Comparison of ENCODE assay signal across 16 cellular contexts in the genomic region with DNA sequence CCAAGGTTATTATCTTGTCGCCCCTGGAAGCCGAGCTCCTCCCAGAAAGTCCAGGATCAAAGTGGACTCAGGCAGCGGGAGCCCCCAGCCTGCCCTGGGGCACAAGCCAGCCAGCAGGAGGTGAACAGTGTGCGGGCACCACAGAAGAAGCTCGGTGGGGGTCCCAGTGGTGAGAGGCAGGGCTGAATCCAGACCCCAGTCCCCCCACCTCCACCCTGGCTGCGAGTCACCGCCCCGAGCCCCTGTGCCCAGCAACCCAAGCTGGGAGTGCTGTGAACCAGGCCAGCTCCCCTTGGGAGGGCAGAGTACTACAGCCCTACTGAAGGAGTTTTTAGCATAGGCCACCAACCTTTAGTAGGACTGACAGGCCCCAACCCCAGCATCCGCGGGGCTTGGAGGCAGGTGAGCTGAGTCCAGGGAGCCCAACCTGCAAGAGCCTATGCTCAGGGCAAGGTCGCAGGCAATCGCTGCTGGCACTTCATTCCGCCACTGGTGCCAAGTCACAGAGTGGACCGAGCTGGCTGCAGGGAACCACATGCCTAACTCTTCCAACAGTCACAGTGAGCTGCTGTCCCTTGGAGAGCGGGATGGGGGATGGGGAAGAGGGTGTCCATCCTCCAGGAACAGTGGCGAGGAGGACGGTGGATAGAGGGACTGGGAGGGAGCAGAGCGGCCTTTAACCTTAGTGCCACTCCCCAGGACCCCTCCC. TPM values are rescaled to one million over a fixed set of nuclear protein-coding genes. Genes with fewer than 3 reads are reported as not detected.
DNase-seq lines count a peak whose midpoint lies in the region; ATAC-seq and TF ChIP-seq lines count a peak whose summit lies in the region.
"Had no signal": no experiment of that assay in that cellular context is flagged by ENCODE, and none has a peak within 500 bp of the region (broad histone marks: within the 10 kb centered on the region; RNA-seq: fewer than 3 reads in every experiment).

No MANE protein-coding gene starts in this region.

- TF ChIP-seq CTCF in right atrium auricular region (IDR thresholded peaks at IDR 0.05) = no peak
- no peak for TF ChIP-seq CTCF in left ventricle myocardium inferior (IDR thresholded peaks at IDR 0.05; ENCODE audit: borderline replicate concordance)
- TF ChIP-seq CTCF in type B pancreatic cell (conservative IDR thresholded peaks at IDR 0.05) = no peak
- TF ChIP-seq CTCF in Calu3 (IDR thresholded peaks at IDR 0.05; ENCODE audit: unreplicated experiment) = no peak

- peak; percentile 91 for ATAC-seq in Right ventricle myocardium inferior
- ATAC-seq in activated CD8-positive, alpha-beta T cell treated with anti-CD3 and anti-CD28 coated beads, Interleukin-2, amount 10 ng/mL, durations not matched to agents 7 days and 5 days = no peak

- POLR2A ChIA-PET in activated CD8-positive, alpha-beta T cell treated with anti-CD3 and anti-CD28 coated beads, Interleukin-2, amount 10 ng/mL, durations not matched to agents 7 days and 5 days (lab: Charles Lee) = no interaction called here

- no peak overlapping the region for H3K18ac ChIP-seq in mesendoderm (ENCODE audit: low read length)

- H3K27ac ChIP-seq in right atrium auricular region (no peak overlapping the region), left ventricle myocardium inferior (replicated peaks) (no peak overlapping the region), mesendoderm (ENCODE audit: low read depth, low read length) (no peak overlapping the region)
- H3K27ac ChIP-seq: 22Rv1, psoas muscle had no signal

- DNase-seq in Right ventricle myocardium inferior (ENCODE audit: missing footprints) (no peak), right atrium auricular region (ENCODE audit: low spot score) (no peak), left ventricle myocardium inferior (peak; percentile 66), mesendoderm (peak; percentile 29), type B pancreatic cell (ENCODE audit: extremely low spot score, unreplicated experiment) (no peak), Calu3 (no peak)
- no peak for DNase-seq in activated naive CD4-positive, alpha-beta T cell treated with anti-CD3 and anti-CD28 coated beads, Interleukin-2, amount 10 ng/mL, durations not matched to agents 7 days and 5 days
- DNase-seq in activated CD8-positive, alpha-beta T cell treated with anti-CD3 and anti-CD28 coated beads, Interleukin-2, amount 10 ng/mL, durations not matched to agents 7 days and 5 days = no peak
- DNase-seq: activated CD8-positive, alpha-beta memory T cell treated with anti-CD3 and anti-CD28 coated beads for 24 hours; cortex of kidney; foreskin fibroblast; NCI-H446 had no signal

- H3K36me3 ChIP-seq in right atrium auricular region (no peaks in the 10 kb centered on the region), left ventricle myocardium inferior (no peaks in the 10 kb centered on the region), mesendoderm (ENCODE audit: control insufficient read depth, insufficient read depth, low read length) (no peaks in the 10 kb centered on the region)

- H3K4me1 Mint-ChIP-seq in type B pancreatic cell (ENCODE audit: unreplicated experiment) = peaks cover 26% of the 10 kb centered on the region
- H3K4me1 Mint-ChIP-seq in Calu3 (ENCODE audit: low read depth, unreplicated experiment) = peaks cover 8% of the 10 kb centered on the region
- no peaks in the 10 kb centered on the region for H3K4me1 Mint-ChIP-seq in activated naive CD4-positive, alpha-beta T cell treated with anti-CD3 and anti-CD28 coated beads, Interleukin-2, amount 10 ng/mL, durations not matched to agents 7 days and 5 days
- no peaks in the 10 kb centered on the region for H3K4me1 Mint-ChIP-seq in activated CD8-positive, alpha-beta T cell treated with anti-CD3 and anti-CD28 coated beads, Interleukin-2, amount 10 ng/mL, durations not matched to agents 7 days and 5 days (ENCODE audit: low read depth)
- H3K4me1 Mint-ChIP-seq: activated naive CD4-positive, alpha-beta T cell treated with anti-CD3 and anti-CD28 coated beads, Interleukin-2, amount 50 U/mL, for 24 hours; memory B cell had no signal

- H3K9me3 ChIP-seq in right atrium auricular region = no peaks in the 10 kb centered on the region
- H3K9me3 ChIP-seq in left ventricle myocardium inferior (replicated peaks) = no peaks in the 10 kb centered on the region
- H3K9me3 ChIP-seq: psoas muscle had no signal

- H3K27me3 ChIP-seq in right atrium auricular region (peaks cover 0 to 13% of the 10 kb centered on the region in 2 donors), left ventricle myocardium inferior (ENCODE audit: low read depth) (peaks cover 83% of the 10 kb centered on the region), mesendoderm (ENCODE audit: insufficient read depth, low read length, poor library complexity) (peaks cover 6% of the 10 kb centered on the region)

- intact Hi-C loops in Right ventricle myocardium inferior (cut with DNase I) (no loop called here), left ventricle myocardium inferior (cut with micrococcal nuclease) (no loop called here), Calu3 (cut with micrococcal nuclease; ENCODE audit: unreplicated experiment) (no loop called here)

- H3K36me3 Mint-ChIP-seq in type B pancreatic cell (peaks cover 3% of the 10 kb centered on the region), Calu3 (ENCODE audit: insufficient read depth, unreplicated experiment) (no peaks in the 10 kb centered on the region)
- no peaks in the 10 kb centered on the region for H3K36me3 Mint-ChIP-seq in activated naive CD4-positive, alpha-beta T cell treated with anti-CD3 and anti-CD28 coated beads, Interleukin-2, amount 10 ng/mL, durations not matched to agents 7 days and 5 days
- H3K36me3 Mint-ChIP-seq in activated CD8-positive, alpha-beta T cell treated with anti-CD3 and anti-CD28 coated beads, Interleukin-2, amount 10 ng/mL, durations not matched to agents 7 days and 5 days (ENCODE audit: low read depth) = peaks cover 2% of the 10 kb centered on the region
- H3K36me3 Mint-ChIP-seq: activated naive CD4-positive, alpha-beta T cell treated with anti-CD3 and anti-CD28 coated beads, Interleukin-2, amount 50 U/mL, for 24 hours; memory B cell had no signal

- H3K27ac Mint-ChIP-seq in type B pancreatic cell = no peak overlapping the region
- no peak overlapping the region for H3K27ac Mint-ChIP-seq in Calu3 (ENCODE audit: unreplicated experiment)
- no peak overlapping the region for H3K27ac Mint-ChIP-seq in activated naive CD4-positive, alpha-beta T cell treated with anti-CD3 and anti-CD28 coated beads, Interleukin-2, amount 10 ng/mL, durations not matched to agents 7 days and 5 days
- H3K27ac Mint-ChIP-seq in activated CD8-positive, alpha-beta T cell treated with anti-CD3 and anti-CD28 coated beads, Interleukin-2, amount 10 ng/mL, durations not matched to agents 7 days and 5 days = no peak overlapping the region
- H3K27ac Mint-ChIP-seq: activated naive CD4-positive, alpha-beta T cell treated with anti-CD3 and anti-CD28 coated beads, Interleukin-2, amount 50 U/mL, for 24 hours; memory B cell had no signal

- WGBS in mesendoderm (ENCODE audit: extremely low coverage, insufficient coverage, low lambda C conversion rate) = no CpG with 5 or more reads among the region's 18 CpGs

- H3K56ac ChIP-seq in mesendoderm (ENCODE audit: low read length) = peak overlapping the region; percentile 29

- no peak overlapping the region for H3K23ac ChIP-seq in mesendoderm (ENCODE audit: low read length)

- no peak overlapping the region for H3K9ac ChIP-seq in mesendoderm (ENCODE audit: low read length)

- H2BK5ac ChIP-seq in mesendoderm (ENCODE audit: low read length) = no peak overlapping the region

- BruUV-seq in Calu3 (replicated peaks; lab: Mats Ljungman, UMichigan) = no TSS peak

- no peaks in the 10 kb centered on the region for H3K79me2 ChIP-seq in mesendoderm (ENCODE audit: control insufficient read depth, insufficient read depth, low read length)

- no peak overlapping the region for H2BK120ac ChIP-seq in mesendoderm (ENCODE audit: low read depth, low read length)

- peaks cover 39% of the 10 kb centered on the region for H3K27me3 Mint-ChIP-seq in type B pancreatic cell
- H3K27me3 Mint-ChIP-seq in Calu3 (ENCODE audit: unreplicated experiment) = peaks cover 19% of the 10 kb centered on the region
- peaks cover 57% of the 10 kb centered on the region for H3K27me3 Mint-ChIP-seq in activated naive CD4-positive, alpha-beta T cell treated with anti-CD3 and anti-CD28 coated beads, Interleukin-2, amount 10 ng/mL, durations not matched to agents 7 days and 5 days
- peaks cover 29% of the 10 kb centered on the region for H3K27me3 Mint-ChIP-seq in activated CD8-positive, alpha-beta T cell treated with anti-CD3 and anti-CD28 coated beads, Interleukin-2, amount 10 ng/mL, durations not matched to agents 7 days and 5 days (ENCODE audit: low read depth)

- H4K5ac ChIP-seq in mesendoderm (ENCODE audit: low read length) = no peak overlapping the region

- H3K4me2 ChIP-seq in mesendoderm (ENCODE audit: low read length) = peak overlapping the region; percentile 81

- CTCF ChIA-PET in Calu3 (lab: Charles Lee) = no interaction called here
- CTCF ChIA-PET in activated naive CD4-positive, alpha-beta T cell treated with anti-CD3 and anti-CD28 coated beads, Interleukin-2, amount 10 ng/mL, durations not matched to agents 7 days and 5 days (lab: Charles Lee) = no interaction called here
- CTCF ChIA-PET in activated CD8-positive, alpha-beta T cell treated with anti-CD3 and anti-CD28 coated beads, Interleukin-2, amount 10 ng/mL, durations not matched to agents 7 days and 5 days (lab: Charles Lee) = no interaction called here

- H3K4me3 ChIP-seq in right atrium auricular region = no peak overlapping the region
- H3K4me3 ChIP-seq in left ventricle myocardium inferior = no peak overlapping the region
- no peak overlapping the region for H3K4me3 ChIP-seq in mesendoderm (ENCODE audit: low read length)

- H3K4ac ChIP-seq in mesendoderm (ENCODE audit: low read depth, low read length) = no peak overlapping the region

- H3K9me3 Mint-ChIP-seq in type B pancreatic cell (no peaks in the 10 kb centered on the region), Calu3 (ENCODE audit: low read depth, unreplicated experiment) (no peaks in the 10 kb centered on the region)
- H3K9me3 Mint-ChIP-seq in activated naive CD4-positive, alpha-beta T cell treated with anti-CD3 and anti-CD28 coated beads, Interleukin-2, amount 10 ng/mL, durations not matched to agents 7 days and 5 days = no peaks in the 10 kb centered on the region
- no peaks in the 10 kb centered on the region for H3K9me3 Mint-ChIP-seq in activated CD8-positive, alpha-beta T cell treated with anti-CD3 and anti-CD28 coated beads, Interleukin-2, amount 10 ng/mL, durations not matched to agents 7 days and 5 days (ENCODE audit: insufficient read depth)
- H3K9me3 Mint-ChIP-seq: activated naive CD4-positive, alpha-beta T cell treated with anti-CD3 and anti-CD28 coated beads, Interleukin-2, amount 50 U/mL, for 24 hours; memory B cell had no signal

- peaks cover 1% of the 10 kb centered on the region for H3K79me1 ChIP-seq in mesendoderm (ENCODE audit: low read length)

- H3K4me3 Mint-ChIP-seq in type B pancreatic cell (peak overlapping the region; percentile 84), Calu3 (ENCODE audit: low read depth, unreplicated experiment) (no peak overlapping the region)
- no peak overlapping the region for H3K4me3 Mint-ChIP-seq in activated naive CD4-positive, alpha-beta T cell treated with anti-CD3 and anti-CD28 coated beads, Interleukin-2, amount 10 ng/mL, durations not matched to agents 7 days and 5 days
- no peak overlapping the region for H3K4me3 Mint-ChIP-seq in activated CD8-positive, alpha-beta T cell treated with anti-CD3 and anti-CD28 coated beads, Interleukin-2, amount 10 ng/mL, durations not matched to agents 7 days and 5 days
- H3K4me3 Mint-ChIP-seq: activated naive CD4-positive, alpha-beta T cell treated with anti-CD3 and anti-CD28 coated beads, Interleukin-2, amount 50 U/mL, for 24 hours; memory B cell had no signal

- H4K8ac ChIP-seq in mesendoderm (ENCODE audit: low read depth, low read length) = no peak overlapping the region

- no peak overlapping the region for H2AK5ac ChIP-seq in mesendoderm (ENCODE audit: low read length)

- H3K4me1 ChIP-seq in right atrium auricular region = peaks cover 0 to 19% of the 10 kb centered on the region in 2 donors
- peaks cover 31% of the 10 kb centered on the region for H3K4me1 ChIP-seq in left ventricle myocardium inferior
- peaks cover 8% of the 10 kb centered on the region for H3K4me1 ChIP-seq in mesendoderm (ENCODE audit: control insufficient read depth, low read depth, low read length)
- H3K4me1 ChIP-seq: psoas muscle had no signal

- H2BK15ac ChIP-seq in mesendoderm (replicated peaks; ENCODE audit: low read depth) = no peak overlapping the region

RNA-seq across cellular contexts. Expression of a gene that starts 3.0 kb away (rescaled TPM):
- total RNA-seq in Right ventricle myocardium inferior (0.11 TPM), right atrium auricular region (1 to 10 TPM in 1 of 2 donors, under 1 TPM in 1; 0.63 to 3.0 TPM), left ventricle myocardium inferior (0.33 TPM), type B pancreatic cell (ENCODE audit: low replicate concordance) (21.8 and 38.8 TPM in 2 replicates), Calu3 (2022) (0.24 and 0.91 TPM in 2 replicates)
- 3.6 TPM for polyA plus RNA-seq in mesendoderm (2013, experiment 1 of 2)
- 3.3 TPM for polyA plus RNA-seq in mesendoderm (2013, experiment 2 of 2)
- not detected for total RNA-seq in activated CD8-positive, alpha-beta T cell treated with anti-CD3 and anti-CD28 coated beads, Interleukin-2, amount 10 ng/mL, durations not matched to agents 7 days and 5 days

Comparison
In these comparisons a context has a peak if more than half of its experiments do, and no peak if none do; other contexts are left out.
1. DNase-seq: peak in left ventricle myocardium inferior (single experiment) and mesendoderm (single experiment); none in Right ventricle myocardium inferior (single experiment), right atrium auricular region (single experiment), type B pancreatic cell (single experiment), Calu3 (single experiment), activated naive CD4-positive, alpha-beta T cell treated with anti-CD3 and anti-CD28 coated beads, Interleukin-2, amount 10 ng/mL, durations not matched to agents 7 days and 5 days (single experiment) and activated CD8-positive, alpha-beta T cell treated with anti-CD3 and anti-CD28 coated beads, Interleukin-2, amount 10 ng/mL, durations not matched to agents 7 days and 5 days (single experiment).